Comparison of ENCODE assay signal across 1 cellular context in the genomic region with DNA sequence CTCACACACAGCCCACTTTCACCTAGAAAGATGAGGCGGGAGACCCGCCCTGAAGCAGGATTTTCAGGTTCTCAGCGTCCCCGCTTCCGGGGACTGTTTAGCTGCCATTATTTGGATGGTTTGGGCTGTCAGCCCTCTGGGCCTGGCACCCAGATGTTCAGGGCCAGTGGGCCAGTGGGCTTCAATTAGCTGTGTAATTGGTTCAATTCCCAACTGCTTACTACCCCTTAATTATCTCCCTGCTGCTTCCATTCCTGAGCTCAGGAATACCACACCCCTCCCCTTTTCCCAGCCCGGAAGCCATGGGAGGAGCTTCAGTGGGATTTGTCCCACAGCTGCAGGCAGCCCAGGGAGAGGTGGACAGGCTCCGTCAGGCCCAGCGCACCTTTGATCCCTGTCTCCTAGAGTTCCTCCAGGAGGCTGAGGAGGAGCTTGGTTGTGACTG.
TF ChIP-seq lines count a peak whose summit lies in the region.

No MANE protein-coding gene starts in this region.

TF ChIP-seq in HCT116, 20 proteins besides CTCF, POLR2A, EP300 and RAD21 (continued from another document):
- TF ChIP-seq, protein P1, sequence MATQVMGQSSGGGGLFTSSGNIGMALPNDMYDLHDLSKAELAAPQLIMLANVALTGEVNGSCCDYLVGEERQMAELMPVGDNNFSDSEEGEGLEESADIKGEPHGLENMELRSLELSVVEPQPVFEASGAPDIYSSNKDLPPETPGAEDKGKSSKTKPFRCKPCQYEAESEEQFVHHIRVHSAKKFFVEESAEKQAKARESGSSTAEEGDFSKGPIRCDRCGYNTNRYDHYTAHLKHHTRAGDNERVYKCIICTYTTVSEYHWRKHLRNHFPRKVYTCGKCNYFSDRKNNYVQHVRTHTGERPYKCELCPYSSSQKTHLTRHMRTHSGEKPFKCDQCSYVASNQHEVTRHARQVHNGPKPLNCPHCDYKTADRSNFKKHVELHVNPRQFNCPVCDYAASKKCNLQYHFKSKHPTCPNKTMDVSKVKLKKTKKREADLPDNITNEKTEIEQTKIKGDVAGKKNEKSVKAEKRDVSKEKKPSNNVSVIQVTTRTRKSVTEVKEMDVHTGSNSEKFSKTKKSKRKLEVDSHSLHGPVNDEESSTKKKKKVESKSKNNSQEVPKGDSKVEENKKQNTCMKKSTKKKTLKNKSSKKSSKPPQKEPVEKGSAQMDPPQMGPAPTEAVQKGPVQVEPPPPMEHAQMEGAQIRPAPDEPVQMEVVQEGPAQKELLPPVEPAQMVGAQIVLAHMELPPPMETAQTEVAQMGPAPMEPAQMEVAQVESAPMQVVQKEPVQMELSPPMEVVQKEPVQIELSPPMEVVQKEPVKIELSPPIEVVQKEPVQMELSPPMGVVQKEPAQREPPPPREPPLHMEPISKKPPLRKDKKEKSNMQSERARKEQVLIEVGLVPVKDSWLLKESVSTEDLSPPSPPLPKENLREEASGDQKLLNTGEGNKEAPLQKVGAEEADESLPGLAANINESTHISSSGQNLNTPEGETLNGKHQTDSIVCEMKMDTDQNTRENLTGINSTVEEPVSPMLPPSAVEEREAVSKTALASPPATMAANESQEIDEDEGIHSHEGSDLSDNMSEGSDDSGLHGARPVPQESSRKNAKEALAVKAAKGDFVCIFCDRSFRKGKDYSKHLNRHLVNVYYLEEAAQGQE (IDR thresholded peaks at IDR 0.05; ENCODE audit: low read depth) = no peak
- TF ChIP-seq YY1 (IDR thresholded peaks at IDR 0.05; ENCODE audit: extremely low read depth, insufficient replicate concordance, low read depth, low read length) (no peak), SRF (IDR thresholded peaks at IDR 0.05; ENCODE audit: low read depth) (no peak), SIN3A (IDR thresholded peaks at IDR 0.05; ENCODE audit: low read depth) (no peak), JUND (IDR thresholded peaks at IDR 0.05) (no peak), ELF1 (IDR thresholded peaks at IDR 0.05; ENCODE audit: borderline replicate concordance, low read depth) (no peak), CEBPB (IDR thresholded peaks at IDR 0.05; ENCODE audit: low read depth) (no peak), ZNF274 (IDR thresholded peaks at IDR 0.05; ENCODE audit: low read depth, low read length) (no peak), CBX3 (IDR thresholded peaks at IDR 0.05; ENCODE audit: low read depth) (no peak)
- TF ChIP-seq, protein P2, sequence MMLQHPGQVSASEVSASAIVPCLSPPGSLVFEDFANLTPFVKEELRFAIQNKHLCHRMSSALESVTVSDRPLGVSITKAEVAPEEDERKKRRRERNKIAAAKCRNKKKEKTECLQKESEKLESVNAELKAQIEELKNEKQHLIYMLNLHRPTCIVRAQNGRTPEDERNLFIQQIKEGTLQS (IDR thresholded peaks at IDR 0.05) = no peak
